ENCODE assay signal across 8 cellular contexts in the genomic region with DNA sequence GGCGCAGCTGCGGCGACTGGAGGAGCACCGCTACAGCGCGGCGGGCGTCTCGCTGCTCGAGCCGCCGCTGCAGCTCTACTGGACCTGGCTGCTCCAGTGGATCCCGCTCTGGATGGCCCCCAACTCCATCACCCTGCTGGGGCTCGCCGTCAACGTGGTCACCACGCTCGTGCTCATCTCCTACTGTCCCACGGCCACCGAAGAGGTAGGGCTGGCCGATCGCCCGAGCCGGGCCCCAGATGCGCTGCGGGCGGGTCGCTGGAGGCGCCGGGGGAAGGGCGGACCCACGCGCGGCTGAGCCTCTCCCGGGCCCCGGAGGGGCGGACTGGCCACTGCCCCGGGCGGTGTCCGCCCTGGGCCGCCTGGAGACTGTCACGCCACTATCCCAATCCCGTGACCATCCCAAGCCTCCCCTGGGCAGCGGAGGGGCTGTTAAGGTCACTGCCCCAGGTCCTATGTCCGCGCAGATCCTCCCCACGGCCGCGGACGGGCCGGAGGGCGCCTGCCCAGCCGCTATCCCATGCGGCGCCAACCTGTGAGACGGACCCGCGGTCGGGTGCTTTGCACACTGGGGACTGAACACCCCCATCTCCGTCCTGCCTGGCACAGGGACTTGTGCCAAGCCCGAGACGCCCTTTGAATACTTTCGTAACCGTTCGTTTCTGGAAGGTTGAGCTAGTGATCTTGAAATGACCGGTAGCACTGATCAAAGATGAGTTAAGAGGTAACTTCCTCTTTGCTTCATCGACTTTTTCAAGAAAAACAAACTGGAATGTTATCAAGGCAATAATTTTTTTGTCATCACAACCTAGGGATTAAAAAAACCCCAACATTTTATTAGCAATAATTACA. TPM values are rescaled to one million over a fixed set of nuclear protein-coding genes. Genes with fewer than 3 reads are reported as not detected.
A peak's percentile ranks its signal among the peaks of the same experiment; 100 is the strongest.
DNase-seq lines count a peak whose midpoint lies in the region; ATAC-seq lines count a peak whose summit lies in the region.

No MANE protein-coding gene starts in this region.

- peak overlapping the region; percentile 94 for H3K4me3 Mint-ChIP-seq in dendritic cell treated with granulocyte-macrophage colony-stimulating factor and Interleukin-4, amounts not matched to agents 40 ng/mL and 50 ng/mL, for 4 days

- no peaks in the 10 kb centered on the region for H3K27me3 Mint-ChIP-seq in dendritic cell treated with granulocyte-macrophage colony-stimulating factor and Interleukin-4, amounts not matched to agents 40 ng/mL and 50 ng/mL, for 4 days

- intact Hi-C loops in dendritic cell treated with granulocyte-macrophage colony-stimulating factor and Interleukin-4, amounts not matched to agents 40 ng/mL and 50 ng/mL, for 4 days (cut with micrococcal nuclease) = loop anchor here (2.0 kb wide), 1 partner anchor 291 kb away; a partner anchor contains a TSS

- peak overlapping the region; percentile 84 for H3K27ac Mint-ChIP-seq in dendritic cell treated with granulocyte-macrophage colony-stimulating factor and Interleukin-4, amounts not matched to agents 40 ng/mL and 50 ng/mL, for 4 days

- H3K9me3 Mint-ChIP-seq in dendritic cell treated with granulocyte-macrophage colony-stimulating factor and Interleukin-4, amounts not matched to agents 40 ng/mL and 50 ng/mL, for 4 days = no peaks in the 10 kb centered on the region

- H3K4me1 Mint-ChIP-seq in dendritic cell treated with granulocyte-macrophage colony-stimulating factor and Interleukin-4, amounts not matched to agents 40 ng/mL and 50 ng/mL, for 4 days (ENCODE audit: low read depth) = peaks cover 52% of the 10 kb centered on the region

- ATAC-seq in GM21528 (IDR thresholded peaks at IDR 0.05; ENCODE audit: low FRiP score, unreplicated experiment) = peak; percentile 17

- H3K36me3 Mint-ChIP-seq in dendritic cell treated with granulocyte-macrophage colony-stimulating factor and Interleukin-4, amounts not matched to agents 40 ng/mL and 50 ng/mL, for 4 days (ENCODE audit: low read depth) = peaks cover 9% of the 10 kb centered on the region

- peak; percentile 39 to 69 (median 63) for DNase-seq in NCI-H1417 (lab: John Stamatoyannopoulos, UW)
- no peak for DNase-seq in NCI-H1417 treated with DMSO at 0.1 percent for 48 hours (lab: John Stamatoyannopoulos, UW)
- peak; percentile 32 for DNase-seq in HT1080 (ENCODE audit: low read depth)
- DNase-seq in T-helper 9 cell = peak; percentile 3
- DNase-seq in left kidney (ENCODE audit: low read depth, low spot score) = peak; percentile 52
- peak; percentile 5 for DNase-seq in stimulated activated CD4-positive, alpha-beta T cell treated with anti-CD3 and anti-CD28 coated beads, Interleukin-4, amount 100 ng/mL, for 1 hour

RNA-seq across cellular contexts. Expression of a gene that starts 0.7 kb away (rescaled TPM):
- total RNA-seq in HT1080 (2014; rRNA removed; shearing (Covaris generic)) = 59.8 and 82.5 TPM in 2 replicates
- polyA plus RNA-seq in HT1080 (2015; cell fraction: cytosol; rRNA removed) = 40.5 and 46.0 TPM in 2 replicates
- polyA plus RNA-seq in HT1080 (2015; cell fraction: nucleus; rRNA removed) = 16.7 and 17.4 TPM in 2 replicates

RNA-seq across cellular contexts. Expression of a gene that starts 41.1 kb away (rescaled TPM):
- not detected in 2 replicates for total RNA-seq in HT1080 (2014; rRNA removed; shearing (Covaris generic))
- polyA plus RNA-seq in HT1080 (2015; cell fraction: cytosol; rRNA removed) = not detected in 2 replicates
- polyA plus RNA-seq in HT1080 (2015; cell fraction: nucleus; rRNA removed) = 0.10 TPM in 1 of 2 replicates, not detected in the other
